1 cellular context compared by ENCODE assay signal in the genomic region with DNA sequence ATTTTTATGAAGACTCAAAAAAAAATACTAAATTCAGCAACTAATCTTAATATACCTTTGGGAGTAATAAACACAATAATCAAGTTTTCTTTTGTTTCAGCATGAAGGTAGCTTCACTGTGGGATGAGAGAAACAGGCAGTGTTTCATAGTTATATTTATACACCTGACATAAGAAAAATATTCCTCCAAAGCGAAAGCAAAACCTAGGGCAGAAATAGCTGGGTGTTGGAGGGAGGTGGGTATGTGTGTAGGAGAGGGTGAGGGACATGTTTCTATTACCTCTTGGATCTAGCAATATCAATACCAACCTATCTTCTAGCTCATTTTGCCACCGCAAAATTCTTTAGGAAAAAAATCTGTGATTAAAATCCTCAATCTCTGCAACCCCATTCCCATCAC.
TF ChIP-seq lines count a peak whose summit lies in the region.

No MANE protein-coding gene starts in this region.

TF ChIP-seq in HEK293, 187 proteins besides CTCF, POLR2A, EP300 and RAD21 (continued from another document):
- TF ChIP-seq, protein P1, sequence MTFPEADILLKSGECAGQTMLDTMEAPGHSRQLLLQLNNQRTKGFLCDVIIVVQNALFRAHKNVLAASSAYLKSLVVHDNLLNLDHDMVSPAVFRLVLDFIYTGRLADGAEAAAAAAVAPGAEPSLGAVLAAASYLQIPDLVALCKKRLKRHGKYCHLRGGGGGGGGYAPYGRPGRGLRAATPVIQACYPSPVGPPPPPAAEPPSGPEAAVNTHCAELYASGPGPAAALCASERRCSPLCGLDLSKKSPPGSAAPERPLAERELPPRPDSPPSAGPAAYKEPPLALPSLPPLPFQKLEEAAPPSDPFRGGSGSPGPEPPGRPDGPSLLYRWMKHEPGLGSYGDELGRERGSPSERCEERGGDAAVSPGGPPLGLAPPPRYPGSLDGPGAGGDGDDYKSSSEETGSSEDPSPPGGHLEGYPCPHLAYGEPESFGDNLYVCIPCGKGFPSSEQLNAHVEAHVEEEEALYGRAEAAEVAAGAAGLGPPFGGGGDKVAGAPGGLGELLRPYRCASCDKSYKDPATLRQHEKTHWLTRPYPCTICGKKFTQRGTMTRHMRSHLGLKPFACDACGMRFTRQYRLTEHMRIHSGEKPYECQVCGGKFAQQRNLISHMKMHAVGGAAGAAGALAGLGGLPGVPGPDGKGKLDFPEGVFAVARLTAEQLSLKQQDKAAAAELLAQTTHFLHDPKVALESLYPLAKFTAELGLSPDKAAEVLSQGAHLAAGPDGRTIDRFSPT (tag by site-specific recombination; IDR thresholded peaks at IDR 0.05): no peak
- TF ChIP-seq ZNF341 (tag by site-specific recombination; IDR thresholded peaks at IDR 0.05; ENCODE audit: low read depth): no peak
- no peak for TF ChIP-seq ZNF701 (tag by site-specific recombination; IDR thresholded peaks at IDR 0.05)
- TF ChIP-seq ZNF335 (tag by site-specific recombination; conservative IDR thresholded peaks at IDR 0.05): peak; percentile 11; the same call in 1 of the 2 replicates
- TF ChIP-seq ZNF521 (tag by site-specific recombination; IDR thresholded peaks at IDR 0.05): no peak
- no peak for TF ChIP-seq ZIC2 (tag by site-specific recombination; IDR thresholded peaks at IDR 0.05)
